In genomic region chr22:19910180-19910744, GRCh38 we compare ENCODE assay signal across 1 cellular context.
A peak's percentile ranks its signal among the peaks of the same experiment; 100 is the strongest.
TF ChIP-seq lines count a peak whose summit lies in the region.

No MANE protein-coding gene starts in this region.

TF ChIP-seq in HepG2, 621 proteins besides CTCF, POLR2A, EP300 and RAD21:
- TF ChIP-seq SAP130 (CRISPR knock-in tag; IDR thresholded peaks at IDR 0.05; ENCODE audit: low read depth) (0 out of 2 replicates have a peak, but pooled peaks have one; percentile 6), BATF2 (CRISPR knock-in tag; IDR thresholded peaks at IDR 0.05) (peak; percentile 4; the same call in 1 of the 2 replicates), ZNF678 (CRISPR knock-in tag; IDR thresholded peaks at IDR 0.05) (no peak)
